Comparison of ENCODE assay signal across 22 cellular contexts in the genomic region with DNA sequence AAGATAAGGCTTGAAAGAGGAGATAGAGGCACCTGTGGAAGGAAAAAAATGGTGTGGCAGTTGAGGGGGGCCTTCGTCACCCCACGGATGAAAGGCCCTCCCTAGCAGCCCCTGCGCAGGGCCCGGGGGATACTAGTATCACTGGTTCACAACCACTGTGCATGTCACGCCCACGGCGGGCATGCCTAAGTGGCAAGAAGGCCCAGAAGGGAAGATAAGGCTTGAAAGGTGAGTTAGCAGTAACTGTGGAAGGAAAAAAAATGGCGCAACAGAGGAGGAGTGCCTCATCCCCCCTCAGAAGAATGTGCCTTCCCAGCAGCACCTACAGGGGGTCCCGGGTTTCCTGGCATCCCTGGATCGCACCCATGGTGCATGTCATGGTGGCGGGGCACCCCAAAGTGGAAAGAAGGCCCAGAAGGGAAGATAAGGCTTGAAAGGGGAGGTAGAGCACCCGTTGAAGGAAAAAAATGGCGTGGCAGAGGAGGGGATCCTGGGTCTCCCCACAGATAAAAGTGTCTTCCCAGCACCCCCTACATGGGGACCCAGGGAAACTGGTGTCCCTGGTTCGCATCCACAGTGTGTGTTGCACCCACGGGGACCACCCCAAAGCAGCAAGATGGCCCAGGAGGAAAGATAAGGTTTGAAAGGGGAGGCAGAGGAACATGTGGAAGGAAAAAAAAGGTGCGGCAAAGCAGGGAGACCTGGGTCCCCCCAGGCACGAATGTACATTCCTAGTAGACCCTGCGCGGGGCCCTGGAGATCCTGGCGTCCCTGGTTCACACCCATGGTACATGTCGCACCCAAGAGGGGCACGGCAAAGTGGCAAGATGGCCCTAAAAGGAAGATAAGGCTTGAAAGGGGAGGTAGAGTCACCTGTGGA.
"Had no signal": no experiment of that assay in that cellular context is flagged by ENCODE, and none has a peak within 500 bp of the region (broad histone marks: within the 10 kb centered on the region; RNA-seq: fewer than 3 reads in every experiment).

No MANE protein-coding gene starts in this region.

- H3K4me3 Mint-ChIP-seq: endodermal cell had no signal

- H3K4me3 ChIP-seq: coronary artery, lung, pancreas, prostate gland, skin epidermis, stomach, thoracic aorta, transverse colon had no signal

- H3K27ac Mint-ChIP-seq: endodermal cell; naive thymus-derived CD8-positive, alpha-beta T cell had no signal

- H3K4me1 Mint-ChIP-seq: endodermal cell had no signal

- ATAC-seq: left lobe of liver; naive thymus-derived CD8-positive, alpha-beta T cell; pancreas; sciatic nerve had no signal

- H3K27ac ChIP-seq: coronary artery, pancreas, prostate gland, skin epidermis, stomach, thoracic aorta, transverse colon had no signal

- H3K36me3 ChIP-seq: pancreas, prostate gland, stomach, thoracic aorta, transverse colon had no signal

- H3K9me3 Mint-ChIP-seq: endodermal cell had no signal

- H3K4me1 ChIP-seq: pancreas, prostate gland, stomach, transverse colon had no signal

- DNase-seq: effector CD4-positive, alpha-beta T cell; endodermal cell; foreskin melanocyte; head of caudate nucleus; hippocampal formation; kidney glomerular epithelial cell; mesenchymal stem cell; occipital lobe; stimulated activated CD4-positive, alpha-beta T cell treated with anti-CD3 and anti-CD28 coated beads, Interleukin-12 subunit alpha, Interleukin-12 subunit beta, amount 100 ng/mL, for 4 hours; stimulated activated naive CD4-positive, alpha-beta T cell; stomach; substantia nigra; transverse colon had no signal

- H3K9me3 ChIP-seq: pancreas, prostate gland, thoracic aorta had no signal

- H3K27me3 ChIP-seq: pancreas, stomach, transverse colon had no signal
